Comparison of ENCODE assay signal across 20 cellular contexts in the genomic region with DNA sequence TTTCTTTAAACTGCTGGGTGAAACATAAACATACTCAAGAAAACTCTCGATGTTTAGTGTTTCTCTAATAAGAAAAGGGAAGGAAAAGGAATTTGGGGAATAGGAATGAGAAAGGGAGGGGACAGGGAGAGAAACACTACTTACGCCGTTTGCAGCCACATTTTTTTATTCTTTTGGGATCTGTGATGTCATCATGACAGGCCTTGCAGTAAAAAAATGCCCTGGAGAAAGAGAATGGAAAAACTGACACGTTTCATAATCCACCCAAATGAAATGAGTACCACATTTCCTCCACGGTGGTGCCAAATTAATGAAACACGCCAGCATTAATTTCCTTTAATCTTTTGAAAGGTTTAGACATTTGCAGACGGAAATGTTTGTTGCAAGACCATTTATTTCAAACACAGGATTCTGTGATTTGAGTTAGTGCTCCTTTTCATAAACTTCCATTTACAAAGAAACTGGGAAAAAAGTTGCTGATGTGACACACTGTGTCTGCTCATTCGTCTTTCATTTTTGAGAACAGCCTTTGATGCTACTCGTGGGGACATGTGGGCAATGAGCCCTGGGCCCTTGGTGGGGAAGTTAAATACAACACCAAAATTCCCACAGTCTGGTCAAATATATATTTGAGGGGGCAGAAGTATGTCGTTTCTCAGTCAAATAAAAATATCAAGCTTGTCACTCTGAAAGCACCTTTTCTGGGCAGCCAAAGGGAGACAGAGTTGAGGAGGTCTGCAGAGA.
DNase-seq lines count a peak whose midpoint lies in the region; ATAC-seq and TF ChIP-seq lines count a peak whose summit lies in the region.
"Had no signal": no experiment of that assay in that cellular context is flagged by ENCODE, and none has a peak within 500 bp of the region (broad histone marks: within the 10 kb centered on the region; RNA-seq: fewer than 3 reads in every experiment).

No MANE protein-coding gene starts in this region.

- TF ChIP-seq CTCF in A673 (conservative IDR thresholded peaks at IDR 0.05; ENCODE audit: low read depth, low read length) = no peak
- no peak for TF ChIP-seq CTCF in coronary artery (IDR thresholded peaks at IDR 0.05)
- no peak for TF ChIP-seq CTCF in breast epithelium (IDR thresholded peaks at IDR 0.05)

- no peaks in the 10 kb centered on the region for H3K9me3 Mint-ChIP-seq in activated CD4-positive, alpha-beta memory T cell treated with anti-CD3 and anti-CD28 coated beads, Interleukin-2, amount 10 ng/mL, durations not matched to agents 7 days and 5 days
- H3K9me3 Mint-ChIP-seq: activated CD4-positive, alpha-beta T cell treated with anti-CD3 and anti-CD28 coated beads, Interleukin-2, amount 10 ng/mL, durations not matched to agents 7 days and 5 days; activated naive CD4-positive, alpha-beta T cell treated with anti-CD3 and anti-CD28 coated beads, Interleukin-2, amount 10 ng/mL, durations not matched to agents 7 days and 5 days had no signal

- H3K27ac ChIP-seq in A673 (ENCODE audit: low read depth, low read length, poor library complexity, severe bottlenecking) (no peak overlapping the region), coronary artery (peak overlapping the region; percentile 84 to 87), skin epidermis (peak overlapping the region in 13 of 21 experiments; percentile 3 to 75 (median 46)), breast epithelium (peak overlapping the region in 1 of 2 donors; percentile 32)
- H3K27ac ChIP-seq: epithelial cell of prostate, neutrophil had no signal

- no peaks in the 10 kb centered on the region for H3K9me3 ChIP-seq in A673 (ENCODE audit: low read depth, low read length, poor library complexity, severe bottlenecking)
- no peaks in the 10 kb centered on the region for H3K9me3 ChIP-seq in breast epithelium
- H3K9me3 ChIP-seq: neutrophil had no signal

- H3K4me3 Mint-ChIP-seq in activated CD4-positive, alpha-beta memory T cell treated with anti-CD3 and anti-CD28 coated beads, Interleukin-2, amount 10 ng/mL, durations not matched to agents 7 days and 5 days = no peak overlapping the region
- H3K4me3 Mint-ChIP-seq: activated CD4-positive, alpha-beta T cell treated with anti-CD3 and anti-CD28 coated beads, Interleukin-2, amount 10 ng/mL, durations not matched to agents 7 days and 5 days; activated naive CD4-positive, alpha-beta T cell treated with anti-CD3 and anti-CD28 coated beads, Interleukin-2, amount 10 ng/mL, durations not matched to agents 7 days and 5 days had no signal

- no peaks in the 10 kb centered on the region for H3K27me3 Mint-ChIP-seq in activated CD4-positive, alpha-beta memory T cell treated with anti-CD3 and anti-CD28 coated beads, Interleukin-2, amount 10 ng/mL, durations not matched to agents 7 days and 5 days
- H3K27me3 Mint-ChIP-seq: activated CD4-positive, alpha-beta T cell treated with anti-CD3 and anti-CD28 coated beads, Interleukin-2, amount 10 ng/mL, durations not matched to agents 7 days and 5 days; activated naive CD4-positive, alpha-beta T cell treated with anti-CD3 and anti-CD28 coated beads, Interleukin-2, amount 10 ng/mL, durations not matched to agents 7 days and 5 days had no signal

- ATAC-seq in left ventricle myocardium superior (peak; percentile 78), GM21447 (IDR thresholded peaks at IDR 0.05; ENCODE audit: unreplicated experiment) (no peak)

- DNase-seq in A673 (ENCODE audit: low spot score) = peak; percentile 32
- no peak for DNase-seq in coronary artery (ENCODE audit: low spot score)
- DNase-seq in left ventricle myocardium superior = no peak
- DNase-seq in NCI-H69 (lab: John Stamatoyannopoulos, UW) = no peak
- no peak for DNase-seq in breast epithelium (ENCODE audit: low spot score in 2 of 2)
- DNase-seq in activated CD4-positive, alpha-beta memory T cell treated with anti-CD3 and anti-CD28 coated beads, Interleukin-2, amount 10 ng/mL, durations not matched to agents 7 days and 5 days = no peak
- DNase-seq: activated CD4-positive, alpha-beta T cell treated with anti-CD3 and anti-CD28 coated beads, Interleukin-2, amount 10 ng/mL, durations not matched to agents 7 days and 5 days; activated naive CD4-positive, alpha-beta T cell treated with anti-CD3 and anti-CD28 coated beads, Interleukin-2, amount 10 ng/mL, durations not matched to agents 7 days and 5 days; dermis blood vessel endothelial cell; hypothalamus; kidney; midbrain; NCI-H146; NCI-H226; NK-92 treated with Interleukin-12 subunit alpha and Interleukin-12 subunit beta, amount 100 ng/mL, for 24 hours; stimulated activated CD4-positive, alpha-beta T cell treated with anti-CD3 and anti-CD28 coated beads, Interleukin-4, amount 100 ng/mL, for 1 hour had no signal

- intact Hi-C loops in A673 (cut with micrococcal nuclease; ENCODE audit: unreplicated experiment) = no loop called here
- intact Hi-C loops in left ventricle myocardium superior (cut with micrococcal nuclease) = no loop called here
- intact Hi-C loops in breast epithelium (cut with DNase I; ENCODE audit: low total_unique reads) = no loop called here

- H3K4me1 ChIP-seq in A673 (ENCODE audit: insufficient read depth, low read length, poor library complexity, severe bottlenecking) (peaks cover 5% of the 10 kb centered on the region), breast epithelium (no peaks in the 10 kb centered on the region)

- TF ChIP-seq POLR2A in breast epithelium (IDR thresholded peaks at IDR 0.05) = no peak

- H3K4me1 Mint-ChIP-seq in activated CD4-positive, alpha-beta memory T cell treated with anti-CD3 and anti-CD28 coated beads, Interleukin-2, amount 10 ng/mL, durations not matched to agents 7 days and 5 days = no peaks in the 10 kb centered on the region
- H3K4me1 Mint-ChIP-seq: activated CD4-positive, alpha-beta T cell treated with anti-CD3 and anti-CD28 coated beads, Interleukin-2, amount 10 ng/mL, durations not matched to agents 7 days and 5 days; activated naive CD4-positive, alpha-beta T cell treated with anti-CD3 and anti-CD28 coated beads, Interleukin-2, amount 10 ng/mL, durations not matched to agents 7 days and 5 days had no signal

- no peak overlapping the region for H3K4me3 ChIP-seq in A673 (ENCODE audit: low read depth, low read length, poor library complexity, severe bottlenecking)
- no peak overlapping the region for H3K4me3 ChIP-seq in coronary artery
- no peak overlapping the region for H3K4me3 ChIP-seq in skin epidermis
- no peak overlapping the region for H3K4me3 ChIP-seq in breast epithelium

- POLR2A ChIA-PET in A673 (lab: Charles Lee; ENCODE audit: low non-redundant PET) = no interaction called here
- POLR2A ChIA-PET in activated CD4-positive, alpha-beta memory T cell treated with anti-CD3 and anti-CD28 coated beads, Interleukin-2, amount 10 ng/mL, durations not matched to agents 7 days and 5 days (lab: Charles Lee) = no interaction called here

- no TSS peak for BruUV-seq in A673 (replicated peaks; lab: Mats Ljungman, UMichigan)

- H3K27me3 ChIP-seq in A673 (replicated peaks; ENCODE audit: insufficient read depth, low read depth, low read length, poor library complexity) (peaks cover 8% of the 10 kb centered on the region), breast epithelium (no peaks in the 10 kb centered on the region)

- H3K36me3 ChIP-seq in A673 (ENCODE audit: insufficient read depth, low read length, poor library complexity, severe bottlenecking) (no peaks in the 10 kb centered on the region), breast epithelium (no peaks in the 10 kb centered on the region)
- H3K36me3 ChIP-seq: neutrophil had no signal

- H3K27ac Mint-ChIP-seq in activated CD4-positive, alpha-beta memory T cell treated with anti-CD3 and anti-CD28 coated beads, Interleukin-2, amount 10 ng/mL, durations not matched to agents 7 days and 5 days = no peak overlapping the region
- H3K27ac Mint-ChIP-seq: activated CD4-positive, alpha-beta T cell treated with anti-CD3 and anti-CD28 coated beads, Interleukin-2, amount 10 ng/mL, durations not matched to agents 7 days and 5 days; activated naive CD4-positive, alpha-beta T cell treated with anti-CD3 and anti-CD28 coated beads, Interleukin-2, amount 10 ng/mL, durations not matched to agents 7 days and 5 days had no signal

- no peaks in the 10 kb centered on the region for H3K36me3 Mint-ChIP-seq in activated CD4-positive, alpha-beta memory T cell treated with anti-CD3 and anti-CD28 coated beads, Interleukin-2, amount 10 ng/mL, durations not matched to agents 7 days and 5 days (ENCODE audit: low read depth)
- H3K36me3 Mint-ChIP-seq: activated naive CD4-positive, alpha-beta T cell treated with anti-CD3 and anti-CD28 coated beads, Interleukin-2, amount 10 ng/mL, durations not matched to agents 7 days and 5 days had no signal

- CTCF ChIA-PET in A673 (lab: Charles Lee) = no interaction called here
- CTCF ChIA-PET in activated CD4-positive, alpha-beta memory T cell treated with anti-CD3 and anti-CD28 coated beads, Interleukin-2, amount 10 ng/mL, durations not matched to agents 7 days and 5 days (lab: Charles Lee) = no interaction called here
